ENCODE assay signal across 10 cellular contexts in the genomic region with DNA sequence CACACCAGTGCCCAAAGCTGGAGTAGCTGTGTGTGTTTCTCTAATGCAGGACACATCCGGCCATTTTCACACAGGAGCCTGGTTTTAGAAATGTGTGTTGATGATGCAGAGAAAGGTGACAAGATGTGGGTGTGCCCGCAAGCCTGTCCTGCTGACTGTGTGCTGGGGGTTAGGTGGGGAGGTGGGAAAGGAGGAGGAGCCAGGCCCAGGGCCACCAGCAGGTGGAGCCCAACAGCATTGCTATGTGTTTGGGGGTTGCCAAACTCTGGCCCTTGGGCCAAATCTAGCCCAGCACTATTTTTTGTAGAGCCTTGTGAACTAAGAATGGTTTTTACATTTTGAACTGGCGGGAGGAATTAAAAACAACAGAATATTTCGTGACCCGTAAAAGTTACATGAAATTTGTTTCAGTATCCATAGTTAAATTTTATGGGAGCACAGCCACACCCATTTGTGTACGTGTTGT.
DNase-seq lines count a peak whose midpoint lies in the region; ATAC-seq and TF ChIP-seq lines count a peak whose summit lies in the region.
"Had no signal": no experiment of that assay in that cellular context is flagged by ENCODE, and none has a peak within 500 bp of the region (broad histone marks: within the 10 kb centered on the region; RNA-seq: fewer than 3 reads in every experiment).

No MANE protein-coding gene starts in this region.

- H3K9me3 ChIP-seq in WERI-Rb-1 (ENCODE audit: severe bottlenecking): no peaks in the 10 kb centered on the region
- H3K9me3 ChIP-seq: SJSA1 had no signal

- no peak overlapping the region for H3K27ac ChIP-seq in WERI-Rb-1
- H3K27ac ChIP-seq in dorsolateral prefrontal cortex: peak overlapping the region in 15 of 59 donors; percentile 6 to 60 (median 35)
- H3K27ac ChIP-seq: SJSA1 had no signal

- DNase-seq in ELF-1 (ENCODE audit: low read depth, low spot score) (peak; percentile 92), WERI-Rb-1 (peak; percentile 71), dorsolateral prefrontal cortex (peak in 1 of 10 donors; percentile 27), neural crest cell (ENCODE audit: low read depth, low spot score) (no peak), cerebellum (ENCODE audit: low spot score) (no peak)

- no peaks in the 10 kb centered on the region for H3K9me3 Mint-ChIP-seq in neural crest cell

- no peak overlapping the region for H3K27ac Mint-ChIP-seq in neural crest cell (ENCODE audit: unreplicated experiment)

- peak; percentile 88 for TF ChIP-seq CTCF in WERI-Rb-1 (IDR thresholded peaks at IDR 0.05; ENCODE audit: low read depth, low read length)
- peak in 54 of 56 donors; percentile 23 to 69 (median 55) for TF ChIP-seq CTCF in dorsolateral prefrontal cortex (IDR thresholded peaks at IDR 0.05 in 54 of 56, conservative IDR thresholded peaks at IDR 0.05 in 2 of 56; ENCODE audit: low read depth in 1 of 56, partially characterized antibody in 56 of 56)
- peak; percentile 55 for TF ChIP-seq CTCF in neural crest cell (conservative IDR thresholded peaks at IDR 0.05)

- H3K4me3 ChIP-seq in WERI-Rb-1 (ENCODE audit: low read depth, low read length) (no peak overlapping the region), dorsolateral prefrontal cortex (no peak overlapping the region)
- H3K4me3 ChIP-seq: SJSA1, skin epidermis had no signal

- peaks cover 17% of the 10 kb centered on the region for H3K4me1 Mint-ChIP-seq in neural crest cell

- H3K36me3 Mint-ChIP-seq in neural crest cell (ENCODE audit: low read depth): no peaks in the 10 kb centered on the region

- H3K27me3 ChIP-seq in WERI-Rb-1 (ENCODE audit: insufficient read depth, low read depth, severe bottlenecking): no peaks in the 10 kb centered on the region
- no peaks in the 10 kb centered on the region for H3K27me3 ChIP-seq in dorsolateral prefrontal cortex
- H3K27me3 ChIP-seq: SJSA1 had no signal

- H3K27me3 Mint-ChIP-seq in neural crest cell (ENCODE audit: low read depth): no peaks in the 10 kb centered on the region

- H3K36me3 ChIP-seq in WERI-Rb-1: peaks cover 11% of the 10 kb centered on the region; the same call in 1 of the 2 replicates
- H3K36me3 ChIP-seq: SJSA1 had no signal

- intact Hi-C loops in dorsolateral prefrontal cortex (cut with DNase I): loop anchor here in 1 of 2 donors (10.0 kb wide), 1 partner anchor 114 kb away; a partner anchor contains a TSS

- H3K4me3 Mint-ChIP-seq in neural crest cell: no peak overlapping the region

- peak; percentile 60 for ATAC-seq in HG02870 (IDR thresholded peaks at IDR 0.05; ENCODE audit: unreplicated experiment)
- ATAC-seq in HG03354 (IDR thresholded peaks at IDR 0.05; ENCODE audit: poor library complexity, severe bottlenecking, unreplicated experiment): no peak
- no peak for ATAC-seq in GM21367 (IDR thresholded peaks at IDR 0.05; ENCODE audit: unreplicated experiment)

Comparison
In these comparisons a context has a peak if more than half of its experiments do, and no peak if none do; other contexts are left out.
1. DNase-seq: peak in ELF-1 (single experiment) and WERI-Rb-1 (single experiment); none in neural crest cell (single experiment) and cerebellum (single experiment).
2. Peak in every context shown above with its lines, with median percentiles within 50 percentile points of each other: CTCF ChIP-seq.